Comparison of ENCODE assay signal across 26 cellular contexts in genomic region chr6:159249752-159250151, GRCh38.
DNase-seq lines count a peak whose midpoint lies in the region; ATAC-seq and TF ChIP-seq lines count a peak whose summit lies in the region.
"Had no signal": no experiment of that assay in that cellular context is flagged by ENCODE, and none has a peak within 500 bp of the region (broad histone marks: within the 10 kb centered on the region; RNA-seq: fewer than 3 reads in every experiment).

No MANE protein-coding gene starts in this region.

- DNase-seq in SJSA1 (ENCODE audit: low read depth in 1 of 2, low spot score in 2 of 2) (no peak), esophagus muscularis mucosa (ENCODE audit: extremely low spot score) (peak; percentile 42), myocyte (ENCODE audit: low read depth) (peak; percentile 86), vagina (ENCODE audit: extremely low spot score in 2 of 2) (no peak), psoas muscle (no peak)
- no peak for DNase-seq in activated effector memory CD4-positive, alpha-beta T cell treated with Interleukin-2 at 50 U/mL for 16 hours
- DNase-seq: activated CD4-positive, alpha-beta T cell treated with anti-CD3 and anti-CD28 coated beads for 36 hours; activated CD8-positive, alpha-beta T cell treated with anti-CD3 and anti-CD28 coated beads for 36 hours; central memory CD4-positive, alpha-beta T cell; COR-L47; effector memory CD8-positive, alpha-beta T cell; foreskin melanocyte; KG1; kidney glomerular epithelial cell; NCI-H2029 treated with DMSO at 0.1 percent for 48 hours; NCI-H2227 treated with DMSO at 0.1 percent for 48 hours; NCI-H748 treated with DMSO at 0.1 percent for 48 hours; stimulated activated CD4-positive, alpha-beta T cell treated with anti-CD3 and anti-CD28 coated beads, Interleukin-4, amount 100 ng/mL, for 1 hour; T-helper 9 cell; trophoblast cell had no signal

- H3K9me3 ChIP-seq in SJSA1 (replicated peaks) (no peaks in the 10 kb centered on the region), esophagus muscularis mucosa (no peaks in the 10 kb centered on the region), vagina (no peaks in the 10 kb centered on the region), psoas muscle (no peaks in the 10 kb centered on the region)

- ATAC-seq in psoas muscle (no peak), GM21528 (IDR thresholded peaks at IDR 0.05; ENCODE audit: low FRiP score, unreplicated experiment) (no peak)
- ATAC-seq: activated CD4-positive, alpha-beta T cell treated with anti-CD3 and anti-CD28 coated beads for 36 hours; activated CD8-positive, alpha-beta T cell treated with anti-CD3 and anti-CD28 coated beads for 36 hours; effector memory CD8-positive, alpha-beta T cell; HCT116; Panc1 had no signal

- intact Hi-C loops in esophagus muscularis mucosa (cut with DNase I) = no loop called here
- intact Hi-C loops in vagina (cut with DNase I) = no loop called here
- intact Hi-C loops in psoas muscle (cut with DNase I) = loop anchor here in 1 of 2 donors (10.0 kb wide), 2 partner anchors 405 to 695 kb away; no protein-coding TSS in a partner anchor

- TF ChIP-seq POLR2A in esophagus muscularis mucosa (IDR thresholded peaks at IDR 0.05; ENCODE audit: low read depth) = no peak
- no peak for TF ChIP-seq POLR2A in vagina (IDR thresholded peaks at IDR 0.05)

- 43% methylated on average over 8 of the region's 8 CpGs for WGBS in esophagus muscularis mucosa
- 34 to 51% (median 37%) methylated on average over 8 of the region's 8 CpGs for WGBS in psoas muscle, 3 donors

- TF ChIP-seq EP300 in esophagus muscularis mucosa (IDR thresholded peaks at IDR 0.05) = no peak

- peak overlapping the region; percentile 39 for H3K27ac ChIP-seq in SJSA1
- H3K27ac ChIP-seq in esophagus muscularis mucosa (replicated peaks in 1 of 4) = peak overlapping the region in 3 of 4 donors; percentile 12 to 45 (median 16)
- H3K27ac ChIP-seq in vagina = peak overlapping the region; percentile 35
- no peak overlapping the region for H3K27ac ChIP-seq in psoas muscle
- H3K27ac ChIP-seq: C4-2B, hepatocyte, VCaP had no signal

- H3K4me1 ChIP-seq in SJSA1 (replicated peaks) = peaks cover 37% of the 10 kb centered on the region
- peaks cover 5 to 58% (median 42%) of the 10 kb centered on the region in 4 donors for H3K4me1 ChIP-seq in esophagus muscularis mucosa
- H3K4me1 ChIP-seq in vagina = peaks cover 29% of the 10 kb centered on the region
- H3K4me1 ChIP-seq in psoas muscle = peaks cover 3% of the 10 kb centered on the region

- H3K4me3 ChIP-seq in SJSA1 (no peak overlapping the region), esophagus muscularis mucosa (no peak overlapping the region), vagina (no peak overlapping the region), psoas muscle (no peak overlapping the region)
- H3K4me3 ChIP-seq: hepatocyte had no signal

- H3K27me3 ChIP-seq in SJSA1 (replicated peaks) (no peaks in the 10 kb centered on the region), esophagus muscularis mucosa (no peaks in the 10 kb centered on the region), vagina (no peaks in the 10 kb centered on the region), psoas muscle (ENCODE audit: insufficient read depth in 3 of 3, low read length in 2 of 3) (no peaks in the 10 kb centered on the region)
- H3K27me3 ChIP-seq: hepatocyte had no signal

- TF ChIP-seq CTCF in esophagus muscularis mucosa (IDR thresholded peaks at IDR 0.05) (no peak), vagina (IDR thresholded peaks at IDR 0.05) (no peak), psoas muscle (IDR thresholded peaks at IDR 0.05) (no peak)

- 0 out of 2 replicates have a peak, but pooled peaks cover 5% of the 10 kb centered on the region for H3K36me3 ChIP-seq in SJSA1
- no peaks in the 10 kb centered on the region for H3K36me3 ChIP-seq in esophagus muscularis mucosa
- H3K36me3 ChIP-seq in vagina = no peaks in the 10 kb centered on the region
- H3K36me3 ChIP-seq in psoas muscle (ENCODE audit: insufficient read depth in 1 of 2, low read depth in 1 of 2) = no peaks in the 10 kb centered on the region

Comparison
In these comparisons a context has a peak if more than half of its experiments do, and no peak if none do; other contexts are left out.
1. DNase-seq: peak in esophagus muscularis mucosa (single experiment) and myocyte (single experiment); none in SJSA1 (0 of 2), vagina (0 of 2), psoas muscle (0 of 2) and activated effector memory CD4-positive, alpha-beta T cell treated with Interleukin-2 at 50 U/mL for 16 hours (single experiment).